ENCODE assay signal across 8 cellular contexts in genomic region chr1:207958376-207959139, GRCh38. TPM values are rescaled to one million over a fixed set of nuclear protein-coding genes. Genes with fewer than 3 reads are reported as not detected.
DNase-seq lines count a peak whose midpoint lies in the region; ATAC-seq and TF ChIP-seq lines count a peak whose summit lies in the region.

No MANE protein-coding gene starts in this region.

- H3K9me3 ChIP-seq in left ventricle myocardium inferior (replicated peaks) (peaks cover 9% of the 10 kb centered on the region), aorta (ENCODE audit: control insufficient read depth, low read length) (peaks cover 1% of the 10 kb centered on the region)

- H3K27me3 ChIP-seq in left ventricle myocardium inferior (ENCODE audit: low read depth): no peaks in the 10 kb centered on the region
- no peaks in the 10 kb centered on the region for H3K27me3 ChIP-seq in aorta (ENCODE audit: control insufficient read depth in 1 of 2, insufficient read depth in 2 of 2, low read length in 1 of 2)

- WGBS in aorta, 2 donors: 25 to 27% methylated on average over 24 of the region's 24 CpGs

- DNase-seq in left ventricle myocardium inferior (no peak), left ventricle myocardium superior (no peak), epithelial cell of esophagus (ENCODE audit: low read depth) (no peak), aorta (no peak), immature natural killer cell (no peak), AG08396 (ENCODE audit: low spot score) (no peak)
- DNase-seq in naive thymus-derived CD8-positive, alpha-beta T cell: peak in 1 of 10 donors; percentile 13

- H3K4me1 ChIP-seq in left ventricle myocardium inferior (peaks cover 64% of the 10 kb centered on the region), aorta (ENCODE audit: control insufficient read depth in 1 of 2, insufficient read depth in 2 of 2, low read length in 2 of 2) (no peaks in the 10 kb centered on the region)

- H3K4me3 ChIP-seq in left ventricle myocardium inferior: peak overlapping the region; percentile 70
- peak overlapping the region; percentile 24 for H3K4me3 ChIP-seq in epithelial cell of esophagus (ENCODE audit: low read length)
- peak overlapping the region; percentile 17 to 42 for H3K4me3 ChIP-seq in aorta (ENCODE audit: low read length in 2 of 2)

- H3K9me3 Mint-ChIP-seq in naive thymus-derived CD8-positive, alpha-beta T cell: no peaks in the 10 kb centered on the region
- H3K9me3 Mint-ChIP-seq in immature natural killer cell: no peaks in the 10 kb centered on the region

- H3K27ac ChIP-seq in left ventricle myocardium inferior (replicated peaks) (peak overlapping the region; percentile 100), aorta (ENCODE audit: low read depth in 1 of 2, low read length in 2 of 2) (peak overlapping the region; percentile 77 to 95)

- no peak for TF ChIP-seq CTCF in left ventricle myocardium inferior (IDR thresholded peaks at IDR 0.05; ENCODE audit: borderline replicate concordance)
- TF ChIP-seq CTCF in epithelial cell of esophagus (IDR thresholded peaks at IDR 0.05; ENCODE audit: insufficient read depth, low read depth, low read length, missing control alignments): no peak

- POLR2A ChIA-PET in naive thymus-derived CD8-positive, alpha-beta T cell (lab: Charles Lee): interaction anchor here (0.8 kb wide), 1 partner anchor 14 kb away, joined by 3 read pairs; no protein-coding TSS in a partner anchor

- H3K4me1 Mint-ChIP-seq in naive thymus-derived CD8-positive, alpha-beta T cell: peaks cover 8 to 18% (median 12%) of the 10 kb centered on the region in 4 donors
- peaks cover 9 to 10% of the 10 kb centered on the region in 2 donors for H3K4me1 Mint-ChIP-seq in immature natural killer cell

- intact Hi-C loops in left ventricle myocardium inferior (cut with micrococcal nuclease) (no loop called here), left ventricle myocardium superior (cut with micrococcal nuclease) (no loop called here), aorta (cut with DNase I) (no loop called here)

- H3K27me3 Mint-ChIP-seq in naive thymus-derived CD8-positive, alpha-beta T cell: peaks cover 15 to 67% (median 45%) of the 10 kb centered on the region in 5 donors
- H3K27me3 Mint-ChIP-seq in immature natural killer cell (ENCODE audit: low read depth in 3 of 3): peaks cover 5 to 34% (median 22%) of the 10 kb centered on the region in 3 donors

- peak overlapping the region; percentile 20 to 75 (median 48) for H3K4me3 Mint-ChIP-seq in naive thymus-derived CD8-positive, alpha-beta T cell
- H3K4me3 Mint-ChIP-seq in immature natural killer cell: no peak overlapping the region

- H3K36me3 ChIP-seq in left ventricle myocardium inferior (no peaks in the 10 kb centered on the region), aorta (ENCODE audit: control insufficient read depth in 1 of 2, insufficient read depth in 2 of 2, low read length in 1 of 2) (no peaks in the 10 kb centered on the region)

- H3K27ac Mint-ChIP-seq in naive thymus-derived CD8-positive, alpha-beta T cell: no peak overlapping the region
- no peak overlapping the region for H3K27ac Mint-ChIP-seq in immature natural killer cell

- no peak for ATAC-seq in left ventricle myocardium superior
- peak in 1 of 2 donors; percentile 17 for ATAC-seq in naive thymus-derived CD8-positive, alpha-beta T cell
- ATAC-seq in aorta (ENCODE audit: low FRiP score): no peak
- no peak for ATAC-seq in HG02763 (IDR thresholded peaks at IDR 0.05; ENCODE audit: unreplicated experiment)

- H3K36me3 Mint-ChIP-seq in naive thymus-derived CD8-positive, alpha-beta T cell: no peaks in the 10 kb centered on the region
- H3K36me3 Mint-ChIP-seq in immature natural killer cell: no peaks in the 10 kb centered on the region

RNA-seq across cellular contexts. Expression of gene CD34, which starts 47.6 kb away (rescaled TPM):
- total RNA-seq in left ventricle myocardium inferior (69.6 TPM), left ventricle myocardium superior (72.1 TPM), aorta (100 to 1,000 TPM in 1 of 2 donors, 10 to 100 TPM in 1; 61.4 to 195 TPM)
- total RNA-seq in naive thymus-derived CD8-positive, alpha-beta T cell: not detected
- polyA plus RNA-seq in naive thymus-derived CD8-positive, alpha-beta T cell: not detected
- polyA plus RNA-seq in aorta (10 to 100 TPM; 10.5 to 16.5 TPM), immature natural killer cell (not detected)

Comparison
In these comparisons a context has a peak if more than half of its experiments do, and no peak if none do; other contexts are left out.
1. H3K4me3 Mint-ChIP-seq: peak in naive thymus-derived CD8-positive, alpha-beta T cell (10 of 10); none in immature natural killer cell (0 of 5).
2. RNA of gene CD34, which starts 47.6 kb away (total RNA-seq): 61.4 to 195 TPM in aorta, 72.1 TPM in left ventricle myocardium superior (single experiment) and 69.6 TPM in left ventricle myocardium inferior (single experiment); not detected in naive thymus-derived CD8-positive, alpha-beta T cell; every median in the first group is over 10 times any median in the second.
3. Peak in every context shown above with its lines, with median percentiles within 50 percentile points of each other: H3K4me3 ChIP-seq.